ENCODE assay signal across 29 cellular contexts in genomic region chr1:178910023-178910422, GRCh38. TPM values are rescaled to one million over a fixed set of nuclear protein-coding genes. Genes with fewer than 3 reads are reported as not detected.
"Had no signal": no experiment of that assay in that cellular context is flagged by ENCODE, and none has a peak within 500 bp of the region (broad histone marks: within the 10 kb centered on the region; RNA-seq: fewer than 3 reads in every experiment).

No MANE protein-coding gene starts in this region.

- H3K27me3 Mint-ChIP-seq: activated CD4-positive, alpha-beta memory T cell treated with anti-CD3 and anti-CD28 coated beads for 36 hours; activated CD4-positive, alpha-beta T cell treated with anti-CD3 and anti-CD28 coated beads, Interleukin-2, amount 10 ng/mL, durations not matched to agents 7 days and 5 days; activated naive CD8-positive, alpha-beta T cell had no signal

- H3K27ac ChIP-seq: adrenal gland, SJSA1 had no signal

- H3K9me3 Mint-ChIP-seq: activated CD4-positive, alpha-beta memory T cell treated with anti-CD3 and anti-CD28 coated beads for 36 hours; WTC11 had no signal

- H3K27me3 ChIP-seq: adrenal gland, MG63, SJSA1 had no signal

- H3K36me3 ChIP-seq: adrenal gland, SJSA1 had no signal

- ATAC-seq: activated T-cell treated with anti-CD3 and anti-CD28 coated beads, Interleukin-2, amount 50 U/mL, for 4 hours; Panc1; Right ventricle myocardium inferior; SK-N-SH treated with all-trans-retinoic acid at 6 μM for 48 hours; WTC11 had no signal

- FAIRE-seq: colon had no signal

- H3K4me3 ChIP-seq: adrenal gland, MG63, SJSA1 had no signal

- H3K4me3 Mint-ChIP-seq: activated CD4-positive, alpha-beta memory T cell treated with anti-CD3 and anti-CD28 coated beads for 36 hours; activated CD4-positive, alpha-beta T cell treated with anti-CD3 and anti-CD28 coated beads, Interleukin-2, amount 10 ng/mL, durations not matched to agents 7 days and 5 days; activated naive CD8-positive, alpha-beta T cell; activated T-cell treated with anti-CD3 and anti-CD28 coated beads, Interleukin-2, amount 50 U/mL, for 4 hours; WTC11 had no signal

- H3K27ac Mint-ChIP-seq: activated CD4-positive, alpha-beta memory T cell treated with anti-CD3 and anti-CD28 coated beads for 36 hours; activated CD4-positive, alpha-beta T cell treated with anti-CD3 and anti-CD28 coated beads, Interleukin-2, amount 10 ng/mL, durations not matched to agents 7 days and 5 days; activated naive CD8-positive, alpha-beta T cell; WTC11 had no signal

- DNase-seq: activated CD4-positive, alpha-beta memory T cell treated with anti-CD3 and anti-CD28 coated beads for 36 hours; activated CD4-positive, alpha-beta T cell treated with anti-CD3 and anti-CD28 coated beads for 1 hour; activated CD4-positive, alpha-beta T cell treated with anti-CD3 and anti-CD28 coated beads, Interleukin-2, amount 10 ng/mL, durations not matched to agents 7 days and 5 days; activated CD8-positive, alpha-beta memory T cell treated with anti-CD3 and anti-CD28 coated beads for 24 hours; activated effector memory CD4-positive, alpha-beta T cell treated with anti-CD3 and anti-CD28 coated beads, Interleukin-2, amount 50 U/mL, for 16 hours; activated naive CD4-positive, alpha-beta T cell treated with Interleukin-2 at 50 U/mL for 16 hours; activated T-cell treated with anti-CD3 and anti-CD28 coated beads, Interleukin-2, amount 50 U/mL, for 4 hours; adrenal gland; anterior cingulate cortex; cerebellar nuclear complex; MG63; NCI-H1092; NCI-H1417; NCI-H1930; NCI-H2171 treated with DMSO at 0.1 percent for 48 hours; NCI-H226; NCI-H526 treated with DMSO at 0.1 percent for 48 hours; NCI-H82; OCI-M1; RPMI8226; SW 1271 had no signal

- H3K4me1 ChIP-seq: adrenal gland, SJSA1 had no signal

- H3K9me3 ChIP-seq: adrenal gland, MG63, SJSA1 had no signal

RNA-seq across cellular contexts. Expression of gene ANGPTL1, which starts 39.1 kb away (rescaled TPM):
- total RNA-seq: activated CD4-positive, alpha-beta memory T cell treated with anti-CD3 and anti-CD28 coated beads for 36 hours; activated CD4-positive, alpha-beta T cell treated with anti-CD3 and anti-CD28 coated beads, Interleukin-2, amount 10 ng/mL, durations not matched to agents 7 days and 5 days; activated T-cell treated with anti-CD3 and anti-CD28 coated beads, Interleukin-2, amount 50 U/mL, for 4 hours; T-helper 1 cell treated with Interleukin-12 subunit alpha and Interleukin-12 subunit beta and Interleukin-4 antibody, amounts not matched to agents 30 ng/mL and 1 ng/mL, for 36 hours; WTC11 had no signal
